10 cellular contexts compared by ENCODE assay signal in the genomic region with DNA sequence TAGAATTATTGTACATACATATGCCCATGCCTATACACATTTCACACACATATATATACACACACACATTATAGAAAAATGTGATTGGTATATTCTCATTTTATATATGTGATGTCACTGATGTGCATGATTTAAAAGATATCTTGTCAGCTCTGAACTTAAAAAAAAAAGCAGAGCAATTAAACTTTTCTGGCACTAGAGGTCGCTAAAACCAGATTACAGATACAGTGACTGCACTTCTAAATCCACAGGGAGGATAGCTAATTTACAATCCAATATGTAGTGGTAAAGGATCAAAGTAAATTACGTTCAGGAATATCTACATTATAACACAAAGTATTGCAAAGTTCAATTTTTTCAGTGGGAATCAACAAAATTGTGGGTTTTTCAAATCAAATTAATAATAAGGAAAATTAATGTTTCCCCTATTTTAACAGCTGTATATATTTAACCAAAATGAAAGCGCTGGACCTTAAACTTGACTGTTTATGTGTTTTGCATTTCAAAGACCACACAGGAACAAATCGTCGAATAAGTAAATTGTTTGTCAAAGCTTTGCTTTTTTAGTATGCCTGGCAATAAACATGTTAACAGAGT.
A peak's percentile ranks its signal among the peaks of the same experiment; 100 is the strongest.
DNase-seq lines count a peak whose midpoint lies in the region; ATAC-seq, FAIRE-seq and TF ChIP-seq lines count a peak whose summit lies in the region.
"Had no signal": no experiment of that assay in that cellular context is flagged by ENCODE, and none has a peak within 500 bp of the region (broad histone marks: within the 10 kb centered on the region; RNA-seq: fewer than 3 reads in every experiment).

No MANE protein-coding gene starts in this region.

- H3K4me3 ChIP-seq in endothelial cell of umbilical vein (replicated peaks in 1 of 3; ENCODE audit: insufficient read depth in 1 of 3, low read depth in 1 of 3, low read length in 3 of 3) (no peak overlapping the region), retinal pigment epithelial cell (ENCODE audit: low read length) (no peak overlapping the region)
- H3K4me3 ChIP-seq: HAP-1 had no signal

- no peaks in the 10 kb centered on the region for H3K4me1 ChIP-seq in endothelial cell of umbilical vein (ENCODE audit: control insufficient read depth, extremely low read depth, insufficient read depth, low read length)
- H3K4me1 ChIP-seq: HAP-1 had no signal

- H2AFZ ChIP-seq in endothelial cell of umbilical vein (ENCODE audit: low read depth, low read length), result no peak overlapping the region

- H3K36me3 ChIP-seq in endothelial cell of umbilical vein (ENCODE audit: control insufficient read depth in 2 of 2, extremely low read depth in 1 of 2, insufficient read depth in 2 of 2, low read length in 2 of 2), result no peaks in the 10 kb centered on the region
- H3K36me3 ChIP-seq: HAP-1 had no signal

- intact Hi-C loops in endothelial cell of umbilical vein (cut with micrococcal nuclease), result loop anchor here (10.0 kb wide), 1 partner anchor 1050 kb away; no protein-coding TSS in a partner anchor

- no peak overlapping the region for H3K4me2 ChIP-seq in endothelial cell of umbilical vein (ENCODE audit: insufficient read depth, low read length)

- in situ Hi-C loops in Caki2 (cut with HindIII; ENCODE audit: low pct_unique_long_range_greater_than_20kb, low sequenced_read_pairs), result no loop called here

- no peak overlapping the region for H3K9ac ChIP-seq in endothelial cell of umbilical vein (replicated peaks; ENCODE audit: extremely low read depth, insufficient read depth, low read length)

- H3K27me3 ChIP-seq in endothelial cell of umbilical vein (ENCODE audit: control insufficient read depth in 2 of 2, insufficient read depth in 2 of 2, low read length in 2 of 2), result no peaks in the 10 kb centered on the region

- no peaks in the 10 kb centered on the region for H3K4me1 Mint-ChIP-seq in T-helper 2 cell treated with Interferon-gamma antibody and Interleukin-4, amounts not matched to agents 5 μg/mL and 100 μg/mL, for 36 hours (ENCODE audit: low read depth)

- H3K36me3 Mint-ChIP-seq in T-helper 2 cell treated with Interferon-gamma antibody and Interleukin-4, amounts not matched to agents 5 μg/mL and 100 μg/mL, for 36 hours (ENCODE audit: low read depth), result no peaks in the 10 kb centered on the region

- peak; percentile 44 for ATAC-seq in HG02759 (IDR thresholded peaks at IDR 0.05; ENCODE audit: unreplicated experiment)

- POLR2A ChIA-PET in endothelial cell of umbilical vein (lab: Charles Lee), result no interaction called here

- H3K9me3 Mint-ChIP-seq in T-helper 2 cell treated with Interferon-gamma antibody and Interleukin-4, amounts not matched to agents 5 μg/mL and 100 μg/mL, for 36 hours, result no peaks in the 10 kb centered on the region
- H3K9me3 Mint-ChIP-seq: dendritic cell treated with granulocyte-macrophage colony-stimulating factor and Interleukin-4, amounts not matched to agents 40 ng/mL and 50 ng/mL, for 4 days had no signal

- BruUV-seq in endothelial cell of umbilical vein (replicated peaks; lab: Mats Ljungman, UMichigan), result no TSS peak

- FAIRE-seq in endothelial cell of umbilical vein (lab: Jason Lieb, UNC), result peak; percentile 37

- H3K27ac ChIP-seq in endothelial cell of umbilical vein (ENCODE audit: insufficient read depth, low read depth, low read length), result no peak overlapping the region

- dilution Hi-C loops in endothelial cell of umbilical vein (cut with MboI; ENCODE audit: extremely low pct_ligation_motif_present, low sequenced_read_pairs), result no loop called here

- TF ChIP-seq CTCF in endothelial cell of umbilical vein (IDR thresholded peaks at IDR 0.05; ENCODE audit: extremely low read depth in 1 of 2, insufficient read depth in 1 of 2, low read depth in 1 of 2, low read length in 2 of 2) (peak; percentile 15 to 18), retinal pigment epithelial cell (conservative IDR thresholded peaks at IDR 0.05; ENCODE audit: low read depth, low read length) (peak; percentile 63)

- no peaks in the 10 kb centered on the region for H3K79me2 ChIP-seq in endothelial cell of umbilical vein (ENCODE audit: control insufficient read depth, insufficient read depth, low read length)

- TF ChIP-seq POLR2A in endothelial cell of umbilical vein (IDR thresholded peaks at IDR 0.05; ENCODE audit: low read depth, low read length), result no peak

- H3K4me3 Mint-ChIP-seq in T-helper 2 cell treated with Interferon-gamma antibody and Interleukin-4, amounts not matched to agents 5 μg/mL and 100 μg/mL, for 36 hours, result no peak overlapping the region
- H3K4me3 Mint-ChIP-seq: dendritic cell treated with granulocyte-macrophage colony-stimulating factor and Interleukin-4, amounts not matched to agents 40 ng/mL and 50 ng/mL, for 4 days had no signal

- H4K20me1 ChIP-seq in endothelial cell of umbilical vein (replicated peaks; ENCODE audit: control insufficient read depth, extremely low read depth, insufficient read depth, low read length), result no peaks in the 10 kb centered on the region

- no peak overlapping the region for H3K27ac Mint-ChIP-seq in T-helper 2 cell treated with Interferon-gamma antibody and Interleukin-4, amounts not matched to agents 5 μg/mL and 100 μg/mL, for 36 hours
- H3K27ac Mint-ChIP-seq: dendritic cell treated with granulocyte-macrophage colony-stimulating factor and Interleukin-4, amounts not matched to agents 40 ng/mL and 50 ng/mL, for 4 days had no signal

- DNase-seq in Caki2 (ENCODE audit: low read depth), result peak; percentile 16
- peak; percentile 52 for DNase-seq in NCI-H748 treated with DMSO at 0.1 percent for 48 hours (lab: John Stamatoyannopoulos, UW)
- DNase-seq in endothelial cell of umbilical vein (ENCODE audit: low read depth, low spot score), result peak; percentile 8
- DNase-seq in retinal pigment epithelial cell (ENCODE audit: low read depth), result no peak
- no peak for DNase-seq in SHP77 treated with DMSO at 0.1 percent for 48 hours (lab: John Stamatoyannopoulos, UW)
- DNase-seq in T-helper 2 cell treated with Interferon-gamma antibody and Interleukin-4, amounts not matched to agents 5 μg/mL and 100 μg/mL, for 36 hours (ENCODE audit: low spot score), result no peak
- DNase-seq in ecto neural progenitor cell (ENCODE audit: low spot score), result no peak

- no peaks in the 10 kb centered on the region for H3K9me1 ChIP-seq in endothelial cell of umbilical vein (replicated peaks; ENCODE audit: control insufficient read depth, extremely low read depth, insufficient read depth, low read length)

- H3K27me3 Mint-ChIP-seq in T-helper 2 cell treated with Interferon-gamma antibody and Interleukin-4, amounts not matched to agents 5 μg/mL and 100 μg/mL, for 36 hours (ENCODE audit: low read depth), result no peaks in the 10 kb centered on the region
- H3K27me3 Mint-ChIP-seq: dendritic cell treated with granulocyte-macrophage colony-stimulating factor and Interleukin-4, amounts not matched to agents 40 ng/mL and 50 ng/mL, for 4 days had no signal

- CTCF ChIA-PET in endothelial cell of umbilical vein (lab: Charles Lee), result interaction anchor here (0.8 to 1.4 kb wide), 2 partner anchors 10 to 25 kb away, joined by 3 read pairs; no protein-coding TSS in a partner anchor

- H3K9me3 ChIP-seq in endothelial cell of umbilical vein (replicated peaks; ENCODE audit: control insufficient read depth, insufficient read depth, low read length), result no peaks in the 10 kb centered on the region
- H3K9me3 ChIP-seq: HAP-1 had no signal

TF ChIP-seq in endothelial cell of umbilical vein, 7 proteins besides CTCF, POLR2A, EP300 and RAD21:
- TF ChIP-seq GATA2 (IDR thresholded peaks at IDR 0.05; ENCODE audit: insufficient read depth, insufficient read length, low read depth, low read length), result no peak
- TF ChIP-seq POLR2AphosphoS5 (IDR thresholded peaks at IDR 0.05; ENCODE audit: insufficient read depth, low read depth, low read length), result no peak
- TF ChIP-seq FOS (IDR thresholded peaks at IDR 0.05; ENCODE audit: borderline replicate concordance, insufficient read depth, low read length), result no peak
- TF ChIP-seq JUN (IDR thresholded peaks at IDR 0.05; ENCODE audit: borderline replicate concordance, insufficient read depth, insufficient read length, low read depth), result no peak
- no peak for TF ChIP-seq EZH2 (IDR thresholded peaks at IDR 0.05; ENCODE audit: borderline replicate concordance, low read depth, low read length, severe bottlenecking)
- no peak for TF ChIP-seq MYC (IDR thresholded peaks at IDR 0.05; ENCODE audit: low read depth, low read length)
- TF ChIP-seq, protein P1, sequence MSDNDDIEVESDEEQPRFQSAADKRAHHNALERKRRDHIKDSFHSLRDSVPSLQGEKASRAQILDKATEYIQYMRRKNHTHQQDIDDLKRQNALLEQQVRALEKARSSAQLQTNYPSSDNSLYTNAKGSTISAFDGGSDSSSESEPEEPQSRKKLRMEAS (IDR thresholded peaks at IDR 0.05; ENCODE audit: insufficient read depth, insufficient read length), result no peak
TF ChIP-seq in endothelial cell of umbilical vein: peak in this region for 0.

Comparison
In these comparisons a context has a peak if more than half of its experiments do, and no peak if none do; other contexts are left out.
1. DNase-seq: peak in Caki2 (single experiment), NCI-H748 treated with DMSO at 0.1 percent for 48 hours (single experiment) and endothelial cell of umbilical vein (single experiment); none in retinal pigment epithelial cell (single experiment), SHP77 treated with DMSO at 0.1 percent for 48 hours (single experiment), T-helper 2 cell treated with Interferon-gamma antibody and Interleukin-4, amounts not matched to agents 5 μg/mL and 100 μg/mL, for 36 hours (single experiment) and ecto neural progenitor cell (single experiment).